16 cellular contexts compared by ENCODE assay signal in genomic region chr1:184021666-184022198, GRCh38. TPM values are rescaled to one million over a fixed set of nuclear protein-coding genes. Genes with fewer than 3 reads are reported as not detected.
A peak's percentile ranks its signal among the peaks of the same experiment; 100 is the strongest.
DNase-seq lines count a peak whose midpoint lies in the region; ATAC-seq, FAIRE-seq and TF ChIP-seq lines count a peak whose summit lies in the region.
"Had no signal": no experiment of that assay in that cellular context is flagged by ENCODE, and none has a peak within 500 bp of the region (broad histone marks: within the 10 kb centered on the region; RNA-seq: fewer than 3 reads in every experiment).

No MANE protein-coding gene starts in this region.

- WGBS in heart right ventricle, 2 donors: 37 to 45% methylated on average over 1 of the region's 1 CpG

- H3K4me1 Mint-ChIP-seq in astrocyte (ENCODE audit: low read depth, unreplicated experiment) (peaks cover 9% of the 10 kb centered on the region), Caco-2 (ENCODE audit: low read depth, unreplicated experiment) (no peaks in the 10 kb centered on the region)

- H3K9ac ChIP-seq in astrocyte (ENCODE audit: low read length) (no peak overlapping the region), rectal smooth muscle tissue (ENCODE audit: low read length) (no peak overlapping the region)
- H3K9ac ChIP-seq: BLaER1 had no signal

- H3K27ac Mint-ChIP-seq in astrocyte (ENCODE audit: unreplicated experiment) (peak overlapping the region; percentile 11), Caco-2 (ENCODE audit: unreplicated experiment) (no peak overlapping the region)

- intact Hi-C loops in heart right ventricle (cut with DNase I) (no loop called here), Caco-2 (cut with micrococcal nuclease; ENCODE audit: unreplicated experiment) (no loop called here)

- CTCF ChIA-PET in Caco-2 (lab: Charles Lee): no interaction called here

- DNase-seq in MG63 (peak; percentile 27), astrocyte (ENCODE audit: low read depth) (peak; percentile 30), heart right ventricle (peak in 1 of 2 donors; percentile 63), Caco-2 (no peak)
- DNase-seq in activated CD4-positive, alpha-beta T cell treated with anti-CD3 and anti-CD28 coated beads, Interleukin-2, amount 50 U/mL, for 4 hours: no peak
- DNase-seq: activated CD4-positive, CD25-positive, alpha-beta regulatory T cell; effector memory CD4-positive, alpha-beta T cell; mesendoderm; Peyer's patch; spleen; stimulated activated naive CD4-positive, alpha-beta T cell treated with Interleukin-2 at 50 U/mL for 16 hours had no signal

- no peaks in the 10 kb centered on the region for H3K36me3 ChIP-seq in MG63
- H3K36me3 ChIP-seq in astrocyte (ENCODE audit: insufficient read depth, low read length): no peaks in the 10 kb centered on the region
- no peaks in the 10 kb centered on the region for H3K36me3 ChIP-seq in heart right ventricle
- H3K36me3 ChIP-seq in rectal smooth muscle tissue (ENCODE audit: control insufficient read depth, insufficient read depth, low read length): no peaks in the 10 kb centered on the region
- no peaks in the 10 kb centered on the region for H3K36me3 ChIP-seq in Caco-2 (ENCODE audit: control insufficient read depth, insufficient read depth, low read length)
- H3K36me3 ChIP-seq: BLaER1, Peyer's patch, spleen, vagina had no signal

- no peaks in the 10 kb centered on the region for H3K9me3 ChIP-seq in MG63
- no peaks in the 10 kb centered on the region for H3K9me3 ChIP-seq in astrocyte (ENCODE audit: insufficient read depth, low read depth, low read length)
- H3K9me3 ChIP-seq in heart right ventricle: no peaks in the 10 kb centered on the region
- H3K9me3 ChIP-seq in Caco-2: no peaks in the 10 kb centered on the region
- H3K9me3 ChIP-seq: BLaER1, Peyer's patch, spleen, vagina had no signal

- POLR2A ChIA-PET in Caco-2 (lab: Charles Lee): no interaction called here

- H3K4me3 ChIP-seq in MG63 (no peak overlapping the region), astrocyte (ENCODE audit: insufficient read depth, low read depth, low read length) (no peak overlapping the region), heart right ventricle (no peak overlapping the region), rectal smooth muscle tissue (ENCODE audit: low read length) (no peak overlapping the region), Caco-2 (ENCODE audit: low read depth, low read length) (no peak overlapping the region)
- H3K4me3 ChIP-seq: BLaER1, Peyer's patch, spleen, vagina had no signal

- H3K4me3 Mint-ChIP-seq in astrocyte (ENCODE audit: unreplicated experiment): no peak overlapping the region
- H3K4me3 Mint-ChIP-seq in Caco-2 (ENCODE audit: unreplicated experiment): no peak overlapping the region

- H3K9me3 Mint-ChIP-seq in astrocyte (ENCODE audit: unreplicated experiment) (no peaks in the 10 kb centered on the region), Caco-2 (ENCODE audit: unreplicated experiment) (no peaks in the 10 kb centered on the region)

- no peak overlapping the region for H2AFZ ChIP-seq in astrocyte (ENCODE audit: low read depth, low read length)

- H3K27me3 Mint-ChIP-seq in astrocyte (ENCODE audit: low read depth, unreplicated experiment) (no peaks in the 10 kb centered on the region), Caco-2 (ENCODE audit: insufficient read depth, unreplicated experiment) (no peaks in the 10 kb centered on the region)

- H3K4me1 ChIP-seq in astrocyte (ENCODE audit: insufficient read depth, low read length) (peaks cover 10% of the 10 kb centered on the region), heart right ventricle (peaks cover 0 to 57% (median 30%) of the 10 kb centered on the region in 9 donors), rectal smooth muscle tissue (ENCODE audit: control insufficient read depth, insufficient read depth, low read length) (peaks cover 30% of the 10 kb centered on the region), Caco-2 (0 out of 2 replicates have a peak, but pooled peaks cover 3% of the 10 kb centered on the region)
- H3K4me1 ChIP-seq: BLaER1, Peyer's patch had no signal

- H3K36me3 Mint-ChIP-seq in astrocyte (ENCODE audit: low read depth, unreplicated experiment) (no peaks in the 10 kb centered on the region), Caco-2 (ENCODE audit: insufficient read depth, unreplicated experiment) (no peaks in the 10 kb centered on the region)

- TF ChIP-seq CTCF in astrocyte (IDR thresholded peaks at IDR 0.05; ENCODE audit: insufficient read depth, low read depth, low read length): no peak
- no peak for TF ChIP-seq CTCF in heart right ventricle (IDR thresholded peaks at IDR 0.05)
- TF ChIP-seq CTCF in Caco-2 (IDR thresholded peaks at IDR 0.05; ENCODE audit: insufficient read depth in 1 of 2, low read depth in 1 of 2, low read length in 1 of 2, severe bottlenecking in 1 of 2, unreplicated experiment in 1 of 2): no peak

- no peak overlapping the region for H3K27ac ChIP-seq in astrocyte (ENCODE audit: low read depth, low read length)
- H3K27ac ChIP-seq in heart right ventricle: peak overlapping the region in 7 of 10 donors; percentile 8 to 71 (median 46)
- peak overlapping the region; percentile 50 for H3K27ac ChIP-seq in rectal smooth muscle tissue (ENCODE audit: low read depth, low read length)
- H3K27ac ChIP-seq: BLaER1, Peyer's patch, spleen, vagina had no signal

- no peak overlapping the region for H3K4me2 ChIP-seq in astrocyte (ENCODE audit: low read length)
- H3K4me2 ChIP-seq: BLaER1 had no signal

- H3K27me3 ChIP-seq in MG63: no peaks in the 10 kb centered on the region
- no peaks in the 10 kb centered on the region for H3K27me3 ChIP-seq in astrocyte (ENCODE audit: insufficient read depth, low read length)
- no peaks in the 10 kb centered on the region for H3K27me3 ChIP-seq in heart right ventricle
- H3K27me3 ChIP-seq in rectal smooth muscle tissue (ENCODE audit: control insufficient read depth, insufficient read depth, low read length): no peaks in the 10 kb centered on the region
- H3K27me3 ChIP-seq in Caco-2 (replicated peaks; ENCODE audit: control insufficient read depth, insufficient read depth, low read length): no peaks in the 10 kb centered on the region
- H3K27me3 ChIP-seq: BLaER1, Peyer's patch, spleen, vagina had no signal

- ATAC-seq in heart right ventricle (peak; percentile 52 to 87 (median 82)), GM18498 (IDR thresholded peaks at IDR 0.05; ENCODE audit: unreplicated experiment) (no peak), HG02798 (IDR thresholded peaks at IDR 0.05; ENCODE audit: poor library complexity, unreplicated experiment) (no peak)

- BruUV-seq in Caco-2 (replicated peaks; lab: Mats Ljungman, UMichigan): no TSS peak

- H3K79me2 ChIP-seq in astrocyte (ENCODE audit: insufficient read depth, low read length): no peaks in the 10 kb centered on the region

- no peaks in the 10 kb centered on the region for H4K20me1 ChIP-seq in astrocyte (ENCODE audit: insufficient read depth, low read length)
- H4K20me1 ChIP-seq: BLaER1 had no signal

- FAIRE-seq in astrocyte (lab: Jason Lieb, UNC): no peak

RNA-seq across cellular contexts. Expression of gene COLGALT2, which starts 15.8 kb away (rescaled TPM):
- total RNA-seq in MG63 (2014; rRNA removed; shearing (Covaris generic); ENCODE audit: low replicate concordance): 0.03 TPM in 1 of 2 replicates, not detected in the other
- total RNA-seq in astrocyte: 5.4 and 5.8 TPM in 2 replicates
- 10 to 100 TPM in 1 of 10 donors, 1 to 10 TPM in 9; 1.7 to 10.9 (median 5.1) TPM for total RNA-seq in heart right ventricle
- polyA plus RNA-seq in heart right ventricle: 1 to 10 TPM; 1.4 to 2.2 TPM
- total RNA-seq in Caco-2 (2022): 10.5 and 10.6 TPM in 2 replicates

RNA-seq across cellular contexts. Expression of gene TSEN15, which starts 29.8 kb away (rescaled TPM):
- 81.1 and 152 TPM in 2 replicates for total RNA-seq in MG63 (2014; rRNA removed; shearing (Covaris generic); ENCODE audit: low replicate concordance)
- total RNA-seq in astrocyte (28.0 and 29.3 TPM in 2 replicates), heart right ventricle (10 to 100 TPM; 19.3 to 31.0 (median 25.2) TPM), Caco-2 (2022) (62.7 and 71.4 TPM in 2 replicates)
- polyA plus RNA-seq in heart right ventricle: 10 to 100 TPM; 21.6 to 31.1 TPM

Comparison
In these comparisons a context has a peak if more than half of its experiments do, and no peak if none do; other contexts are left out.
1. DNase-seq: peak in MG63 (single experiment) and astrocyte (single experiment); none in Caco-2 (0 of 2) and activated CD4-positive, alpha-beta T cell treated with anti-CD3 and anti-CD28 coated beads, Interleukin-2, amount 50 U/mL, for 4 hours (0 of 2).
2. ATAC-seq: peak in heart right ventricle (8 of 8); none in GM18498 (single experiment) and HG02798 (single experiment).